In the genomic region with DNA sequence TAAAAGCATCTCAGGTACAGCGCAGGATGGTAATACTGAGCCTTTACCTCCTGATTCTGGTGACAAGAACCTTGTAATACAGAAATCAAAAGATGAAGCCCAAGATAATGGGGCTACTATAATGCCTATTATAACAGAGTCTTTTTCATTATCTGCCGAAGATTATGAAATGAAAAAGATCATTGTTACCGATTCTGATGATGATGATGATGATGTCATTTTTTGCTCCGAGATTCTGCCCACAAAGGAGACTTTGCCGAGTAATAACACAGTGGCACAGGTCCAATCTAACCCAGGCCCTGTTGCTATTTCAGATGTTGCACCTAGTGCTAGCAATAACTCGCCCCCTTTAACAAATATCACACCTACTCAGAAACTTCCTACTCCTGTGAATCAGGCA, we compare ENCODE assay signal across 16 cellular contexts. TPM values are rescaled to one million over a fixed set of nuclear protein-coding genes. Genes with fewer than 3 reads are reported as not detected.
DNase-seq lines count a peak whose midpoint lies in the region; ATAC-seq and TF ChIP-seq lines count a peak whose summit lies in the region.
"Had no signal": no experiment of that assay in that cellular context is flagged by ENCODE, and none has a peak within 500 bp of the region (broad histone marks: within the 10 kb centered on the region; RNA-seq: fewer than 3 reads in every experiment).

No MANE protein-coding gene starts in this region.

- peaks cover 7 to 39% (median 31%) of the 10 kb centered on the region in 4 donors for H3K4me1 Mint-ChIP-seq in CD4-positive, CD25-positive, alpha-beta regulatory T cell
- H3K4me1 Mint-ChIP-seq in T-helper 17 cell (peaks cover 20% of the 10 kb centered on the region), nephron progenitor cell (peaks cover 12% of the 10 kb centered on the region)

- no peak for TF ChIP-seq CTCF in nephron progenitor cell (IDR thresholded peaks at IDR 0.05)

- H3K4me1 ChIP-seq in CD4-positive, CD25-positive, alpha-beta regulatory T cell (ENCODE audit: control insufficient read depth, insufficient read depth, low read length, poor library complexity, severe bottlenecking), result peaks cover 8% of the 10 kb centered on the region

- no peak overlapping the region for H3K27ac ChIP-seq in CD4-positive, CD25-positive, alpha-beta regulatory T cell (ENCODE audit: insufficient read depth, low read length, poor library complexity, severe bottlenecking)
- no peak overlapping the region for H3K27ac ChIP-seq in caudate nucleus (ENCODE audit: low read depth, low read length)
- H3K27ac ChIP-seq: A549, KMS-11 had no signal

- H3K27ac Mint-ChIP-seq in CD4-positive, CD25-positive, alpha-beta regulatory T cell, result no peak overlapping the region
- peak overlapping the region; percentile 34 for H3K27ac Mint-ChIP-seq in T-helper 17 cell
- H3K27ac Mint-ChIP-seq in nephron progenitor cell, result no peak overlapping the region
- H3K27ac Mint-ChIP-seq: H9 had no signal

- no peak for ATAC-seq in CD4-positive, CD25-positive, alpha-beta regulatory T cell (ENCODE audit: low read depth in 2 of 2)
- ATAC-seq in T-helper 17 cell (no peak), Right ventricle myocardium superior (ENCODE audit: poor library complexity) (no peak)
- ATAC-seq: A549, GM12878 had no signal

- DNase-seq in CD1c-positive myeloid dendritic cell (ENCODE audit: extremely low spot score) (peak; percentile 3), T-helper 17 cell (no peak), nephron progenitor cell (no peak), caudate nucleus (lab: John Stamatoyannopoulos, UW) (no peak), KBM-7 (no peak), Right ventricle myocardium superior (no peak)
- no peak for DNase-seq in CD4-positive, CD25-positive, alpha-beta regulatory T cell
- DNase-seq: DMS79, GOT3, H9, IMR-90 had no signal

- H3K4me3 ChIP-seq in CD4-positive, CD25-positive, alpha-beta regulatory T cell (ENCODE audit: low read depth, low read length), result no peak overlapping the region
- H3K4me3 ChIP-seq: A549, GM12878 had no signal

- H3K9me3 Mint-ChIP-seq in CD4-positive, CD25-positive, alpha-beta regulatory T cell, result no peaks in the 10 kb centered on the region
- peaks cover 29% of the 10 kb centered on the region for H3K9me3 Mint-ChIP-seq in nephron progenitor cell

- peak overlapping the region in 3 of 4 donors; percentile 0 to 63 (median 46) for H3K4me3 Mint-ChIP-seq in CD4-positive, CD25-positive, alpha-beta regulatory T cell
- H3K4me3 Mint-ChIP-seq in T-helper 17 cell (peak overlapping the region; percentile 43), nephron progenitor cell (peak overlapping the region; percentile 14)
- H3K4me3 Mint-ChIP-seq: CD14-positive monocyte, H9 had no signal

- H3K9me3 ChIP-seq in CD4-positive, CD25-positive, alpha-beta regulatory T cell (ENCODE audit: control insufficient read depth in 2 of 2, low read length in 2 of 2), result no peaks in the 10 kb centered on the region
- H3K9me3 ChIP-seq in T-helper 17 cell (ENCODE audit: control insufficient read depth, low read length, poor library complexity, severe bottlenecking), result no peaks in the 10 kb centered on the region
- H3K9me3 ChIP-seq: A549 had no signal

- in situ Hi-C loops in KBM-7 (cut with MboI; ENCODE audit: low pct_unique_long_range_greater_than_20kb, low sequenced_read_pairs), result no loop called here

- H3K36me3 Mint-ChIP-seq in CD4-positive, CD25-positive, alpha-beta regulatory T cell, result peaks cover 10% of the 10 kb centered on the region
- H3K36me3 Mint-ChIP-seq in T-helper 17 cell (ENCODE audit: low read depth) (no peaks in the 10 kb centered on the region), nephron progenitor cell (ENCODE audit: low read depth) (peaks cover 30% of the 10 kb centered on the region)

- H3K36me3 ChIP-seq in CD4-positive, CD25-positive, alpha-beta regulatory T cell (ENCODE audit: control insufficient read depth, insufficient read depth, low read length), result peaks cover 21% of the 10 kb centered on the region

- H3K27me3 ChIP-seq in CD4-positive, CD25-positive, alpha-beta regulatory T cell (ENCODE audit: control insufficient read depth, insufficient read depth, low read length), result no peaks in the 10 kb centered on the region

- intact Hi-C loops in Right ventricle myocardium superior (cut with DNase I), result no loop called here

- H3K27me3 Mint-ChIP-seq in CD4-positive, CD25-positive, alpha-beta regulatory T cell, result peaks cover 5% of the 10 kb centered on the region
- H3K27me3 Mint-ChIP-seq in T-helper 17 cell, result no peaks in the 10 kb centered on the region
- H3K27me3 Mint-ChIP-seq in nephron progenitor cell (ENCODE audit: low read depth, poor library complexity), result peaks cover 11% of the 10 kb centered on the region

RNA-seq across cellular contexts. Expression of a gene that starts 3.2 kb away (rescaled TPM):
- 24.5 TPM for total RNA-seq in CD4-positive, CD25-positive, alpha-beta regulatory T cell
- 10 to 100 TPM; 10.5 to 18.3 (median 14.8) TPM for polyA plus RNA-seq in CD4-positive, CD25-positive, alpha-beta regulatory T cell
- total RNA-seq in T-helper 17 cell, result 10 to 100 TPM; 20.5 to 21.5 TPM
- total RNA-seq in Right ventricle myocardium superior, result 6.6 TPM

RNA-seq across cellular contexts. Expression of a gene that starts 57.5 kb away (rescaled TPM):
- total RNA-seq in CD4-positive, CD25-positive, alpha-beta regulatory T cell, result not detected
- polyA plus RNA-seq in CD4-positive, CD25-positive, alpha-beta regulatory T cell, result under 1 TPM in 1 of 4 donors, not detected in 3; 0.07 TPM
- total RNA-seq in T-helper 17 cell (under 1 TPM in 1 of 2 donors, not detected in 1; 0.30 TPM), Right ventricle myocardium superior (1.1 TPM)
- total RNA-seq: G401, IMR-90 had no signal
